12 cellular contexts compared by ENCODE assay signal in genomic region chr9:108756746-108757490, GRCh38.
DNase-seq lines count a peak whose midpoint lies in the region; ATAC-seq, FAIRE-seq and TF ChIP-seq lines count a peak whose summit lies in the region.
"Had no signal": no experiment of that assay in that cellular context is flagged by ENCODE, and none has a peak within 500 bp of the region (broad histone marks: within the 10 kb centered on the region; RNA-seq: fewer than 3 reads in every experiment).

No MANE protein-coding gene starts in this region.

- no peak overlapping the region for H3K9ac ChIP-seq in K562 (ENCODE audit: insufficient read depth in 1 of 2, low read depth in 2 of 2, low read length in 2 of 2)

- FAIRE-seq in D721Med (lab: Jason Lieb, UNC) = no peak
- peak; percentile 11 for FAIRE-seq in K562 (lab: Jason Lieb, UNC)

- 0% methylated on average over 3 of the region's 3 CpGs for WGBS in K562 (ENCODE audit: insufficient coverage, low coverage, missing lambda C conversion rate)

- in situ Hi-C loops in K562 (cut with MboI) = no loop called here

- no peak for TF ChIP-seq RAD21 in K562 (CRISPR knock-in tag; conservative IDR thresholded peaks at IDR 0.05 in 1 of 2, IDR thresholded peaks at IDR 0.05 in 1 of 2)

- ATAC-seq in K562 (peak; percentile 68; the same call in 2 of the 3 replicates), HG03571 (IDR thresholded peaks at IDR 0.05; ENCODE audit: unreplicated experiment) (no peak)

- H3K4me3 ChIP-seq in K562 = no peak overlapping the region
- no peak overlapping the region for H3K4me3 ChIP-seq in kidney epithelial cell (ENCODE audit: low read depth, low read length)

- H3K27me3 ChIP-seq in K562 (ENCODE audit: control insufficient read depth in 2 of 2, insufficient read depth in 2 of 2, low read length in 2 of 2) = no peaks in the 10 kb centered on the region
- H3K27me3 ChIP-seq in kidney epithelial cell (ENCODE audit: control insufficient read depth, insufficient read depth, low read length) = no peaks in the 10 kb centered on the region

- no peaks in the 10 kb centered on the region for H3K9me3 ChIP-seq in K562 (replicated peaks; ENCODE audit: control insufficient read depth, insufficient read depth, low read depth, low read length)

- H3K4me1 ChIP-seq in K562 (replicated peaks in 1 of 2; ENCODE audit: control insufficient read depth in 2 of 2, insufficient read depth in 2 of 2, low read length in 2 of 2) = no peaks in the 10 kb centered on the region

- POLR2A ChIA-PET in K562 (lab: Yijun Ruan, JAX) = no interaction called here

- no peaks in the 10 kb centered on the region for H3K79me2 ChIP-seq in K562 (ENCODE audit: control insufficient read depth, insufficient read depth, low read length)

- H3K27ac ChIP-seq in K562 (ENCODE audit: extremely low read depth, low read depth, low read length) = no peak overlapping the region
- H3K27ac ChIP-seq: HL-60 had no signal

- TF ChIP-seq CTCF in D721Med (IDR thresholded peaks at IDR 0.05; ENCODE audit: insufficient read depth, missing control alignments) (peak; percentile 15), K562 (IDR thresholded peaks at IDR 0.05 in 2 of 3, conservative IDR thresholded peaks at IDR 0.05 in 1 of 3; ENCODE audit: insufficient read depth in 2 of 3, low read depth in 1 of 3, low read length in 3 of 3) (peak in 2 of 3 experiments; percentile 12 to 31; a peak in 4 of 6 replicates), kidney epithelial cell (IDR thresholded peaks at IDR 0.05; ENCODE audit: insufficient read depth, low read length, poor library complexity, severe bottlenecking) (peak; percentile 25)

- no peak for DNase-seq in D721Med (ENCODE audit: insufficient read length, low spot score)
- DNase-seq in HuH-7 (ENCODE audit: low spot score) = peak; percentile 36
- DNase-seq in K562 (ENCODE audit: extremely low read depth in 1 of 4, low spot score in 3 of 4) = peak in 2 of 4 experiments; percentile 3 to 13
- no peak for DNase-seq in kidney epithelial cell (ENCODE audit: low read depth)
- DNase-seq in RPMI8226 = no peak
- no peak for DNase-seq in NCI-H2227 treated with DMSO at 0.1 percent for 48 hours (lab: John Stamatoyannopoulos, UW)
- DNase-seq in anterior cingulate cortex (lab: John Stamatoyannopoulos, UW) = no peak
- DNase-seq: kidney glomerular epithelial cell; NCI-H1694 treated with DMSO at 0.1 percent for 48 hours; stimulated activated CD4-positive, alpha-beta T cell treated with anti-CD3 and anti-CD28 coated beads, Interleukin-12 subunit alpha, Interleukin-12 subunit beta, amount 100 ng/mL, for 4 hours had no signal

- no peaks in the 10 kb centered on the region for H3K36me3 ChIP-seq in K562 (ENCODE audit: control insufficient read depth, insufficient read depth, low read length)
- H3K36me3 ChIP-seq in kidney epithelial cell (ENCODE audit: control insufficient read depth, insufficient read depth, low read length) = no peaks in the 10 kb centered on the region

- CTCF ChIA-PET in K562 (lab: Yijun Ruan, JAX; ENCODE audit: low intra/inter-chr PET ratio) = no interaction called here

- peaks cover 5% of the 10 kb centered on the region; the same call in 1 of the 2 replicates for H4K20me1 ChIP-seq in K562 (replicated peaks; ENCODE audit: control insufficient read depth, insufficient read depth, low read length)

- TF ChIP-seq EP300 in K562 (IDR thresholded peaks at IDR 0.05; ENCODE audit: low read length) = no peak

- no TSS peak for BruUV-seq in K562 (replicated peaks; lab: Mats Ljungman, UMichigan)

- H2AFZ ChIP-seq in K562 (ENCODE audit: low read depth, low read length) = no peak overlapping the region

- TF ChIP-seq POLR2A in K562 (conservative IDR thresholded peaks at IDR 0.05) = no peak

- no peaks in the 10 kb centered on the region for H3K9me1 ChIP-seq in K562 (ENCODE audit: control insufficient read depth, insufficient read depth, low read length)

- intact Hi-C loops in K562 (cut with micrococcal nuclease) = no loop called here

- H3K4me2 ChIP-seq in K562 (ENCODE audit: insufficient read depth, low read length) = no peak overlapping the region

TF ChIP-seq in K562, 482 proteins besides CTCF, POLR2A, EP300 and RAD21:
- no peak for TF ChIP-seq SMAD2 (IDR thresholded peaks at IDR 0.05; ENCODE audit: low read depth, low read length)
- no peak for TF ChIP-seq ZBTB26 (CRISPR knock-in tag; IDR thresholded peaks at IDR 0.05)
- no peak for TF ChIP-seq GMEB1 (CRISPR knock-in tag; IDR thresholded peaks at IDR 0.05)
- TF ChIP-seq CBX2 (IDR thresholded peaks at IDR 0.05; ENCODE audit: insufficient read depth, low read length, poor library complexity, severe bottlenecking) = no peak
- no peak for TF ChIP-seq CBX8 (IDR thresholded peaks at IDR 0.05; ENCODE audit: borderline replicate concordance, extremely low read depth, low read depth, low read length, poor library complexity, severe bottlenecking)
- TF ChIP-seq HSF4 (CRISPR knock-in tag; IDR thresholded peaks at IDR 0.05; ENCODE audit: borderline replicate concordance) = no peak
- no peak for TF ChIP-seq CREM (IDR thresholded peaks at IDR 0.05; ENCODE audit: low read depth)
